ENCODE assay signal across 1 cellular context in genomic region chr2:168246483-168247340, GRCh38.
TF ChIP-seq lines count a peak whose summit lies in the region.

No MANE protein-coding gene starts in this region.

TF ChIP-seq in HepG2, 621 proteins besides CTCF, POLR2A, EP300 and RAD21 (continued from another document):
- TF ChIP-seq, protein P1, sequence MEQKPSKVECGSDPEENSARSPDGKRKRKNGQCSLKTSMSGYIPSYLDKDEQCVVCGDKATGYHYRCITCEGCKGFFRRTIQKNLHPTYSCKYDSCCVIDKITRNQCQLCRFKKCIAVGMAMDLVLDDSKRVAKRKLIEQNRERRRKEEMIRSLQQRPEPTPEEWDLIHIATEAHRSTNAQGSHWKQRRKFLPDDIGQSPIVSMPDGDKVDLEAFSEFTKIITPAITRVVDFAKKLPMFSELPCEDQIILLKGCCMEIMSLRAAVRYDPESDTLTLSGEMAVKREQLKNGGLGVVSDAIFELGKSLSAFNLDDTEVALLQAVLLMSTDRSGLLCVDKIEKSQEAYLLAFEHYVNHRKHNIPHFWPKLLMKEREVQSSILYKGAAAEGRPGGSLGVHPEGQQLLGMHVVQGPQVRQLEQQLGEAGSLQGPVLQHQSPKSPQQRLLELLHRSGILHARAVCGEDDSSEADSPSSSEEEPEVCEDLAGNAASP (CRISPR knock-in tag; IDR thresholded peaks at IDR 0.05; ENCODE audit: borderline replicate concordance): 0 out of 2 replicates have a peak, but pooled peaks have one; percentile 31
- TF ChIP-seq CBX2 (IDR thresholded peaks at IDR 0.05; ENCODE audit: low read depth, low read length) (no peak), CBX2 (CRISPR knock-in tag; IDR thresholded peaks at IDR 0.05; ENCODE audit: low read depth) (no peak), ZNF33A (CRISPR knock-in tag; IDR thresholded peaks at IDR 0.05; ENCODE audit: borderline replicate concordance) (no peak), ZGPAT (CRISPR knock-in tag; IDR thresholded peaks at IDR 0.05) (peak; percentile 20; the same call in 1 of the 2 replicates), ZNF891 (CRISPR knock-in tag; IDR thresholded peaks at IDR 0.05) (peak; percentile 74; the same call in 1 of the 2 replicates), ZNF431 (CRISPR knock-in tag; IDR thresholded peaks at IDR 0.05; ENCODE audit: borderline replicate concordance, low read depth) (0 out of 2 replicates have a peak, but pooled peaks have one; percentile 37), MED1 (CRISPR knock-in tag; IDR thresholded peaks at IDR 0.05) (peak; percentile 41), RFXAP (CRISPR knock-in tag; IDR thresholded peaks at IDR 0.05; ENCODE audit: borderline replicate concordance) (0 out of 2 replicates have a peak, but pooled peaks have one; percentile 2), ETV6 (CRISPR knock-in tag; conservative IDR thresholded peaks at IDR 0.05) (peak; percentile 53; the same call in 1 of the 2 replicates), ZNF678 (CRISPR knock-in tag; IDR thresholded peaks at IDR 0.05) (no peak), NFYC (CRISPR knock-in tag; IDR thresholded peaks at IDR 0.05) (0 out of 2 replicates have a peak, but pooled peaks have one; percentile 30), SOX6 (IDR thresholded peaks at IDR 0.05) (no peak), SOX6 (CRISPR knock-in tag; IDR thresholded peaks at IDR 0.05) (peak; percentile 29; the same call in 1 of the 2 replicates), STAG1 (CRISPR knock-in tag; IDR thresholded peaks at IDR 0.05) (peak; percentile 40), BORCS8-MEF2B (CRISPR knock-in tag; IDR thresholded peaks at IDR 0.05) (peak; percentile 69; the same call in 1 of the 2 replicates), MIER3 (CRISPR knock-in tag; IDR thresholded peaks at IDR 0.05; ENCODE audit: borderline replicate concordance) (peak; percentile 45; the same call in 1 of the 2 replicates), ZNF451 (CRISPR knock-in tag; IDR thresholded peaks at IDR 0.05) (no peak), ZBTB25 (CRISPR knock-in tag; IDR thresholded peaks at IDR 0.05) (0 out of 2 replicates have a peak, but pooled peaks have one; percentile 27), TCF12 (IDR thresholded peaks at IDR 0.05) (no peak), TCF12 (CRISPR knock-in tag; IDR thresholded peaks at IDR 0.05) (0 out of 2 replicates have a peak, but pooled peaks have one; percentile 16), SIX1 (CRISPR knock-in tag; IDR thresholded peaks at IDR 0.05; ENCODE audit: borderline replicate concordance) (peak; percentile 17; the same call in 1 of the 2 replicates), ZNF773 (CRISPR knock-in tag; IDR thresholded peaks at IDR 0.05; ENCODE audit: borderline replicate concordance) (0 out of 2 replicates have a peak, but pooled peaks have one; percentile 36), ZNF687 (CRISPR knock-in tag; IDR thresholded peaks at IDR 0.05) (peak; percentile 93), HNRNPL (IDR thresholded peaks at IDR 0.05; ENCODE audit: low read depth, low read length) (peak; percentile 97)
- TF ChIP-seq, protein P2, sequence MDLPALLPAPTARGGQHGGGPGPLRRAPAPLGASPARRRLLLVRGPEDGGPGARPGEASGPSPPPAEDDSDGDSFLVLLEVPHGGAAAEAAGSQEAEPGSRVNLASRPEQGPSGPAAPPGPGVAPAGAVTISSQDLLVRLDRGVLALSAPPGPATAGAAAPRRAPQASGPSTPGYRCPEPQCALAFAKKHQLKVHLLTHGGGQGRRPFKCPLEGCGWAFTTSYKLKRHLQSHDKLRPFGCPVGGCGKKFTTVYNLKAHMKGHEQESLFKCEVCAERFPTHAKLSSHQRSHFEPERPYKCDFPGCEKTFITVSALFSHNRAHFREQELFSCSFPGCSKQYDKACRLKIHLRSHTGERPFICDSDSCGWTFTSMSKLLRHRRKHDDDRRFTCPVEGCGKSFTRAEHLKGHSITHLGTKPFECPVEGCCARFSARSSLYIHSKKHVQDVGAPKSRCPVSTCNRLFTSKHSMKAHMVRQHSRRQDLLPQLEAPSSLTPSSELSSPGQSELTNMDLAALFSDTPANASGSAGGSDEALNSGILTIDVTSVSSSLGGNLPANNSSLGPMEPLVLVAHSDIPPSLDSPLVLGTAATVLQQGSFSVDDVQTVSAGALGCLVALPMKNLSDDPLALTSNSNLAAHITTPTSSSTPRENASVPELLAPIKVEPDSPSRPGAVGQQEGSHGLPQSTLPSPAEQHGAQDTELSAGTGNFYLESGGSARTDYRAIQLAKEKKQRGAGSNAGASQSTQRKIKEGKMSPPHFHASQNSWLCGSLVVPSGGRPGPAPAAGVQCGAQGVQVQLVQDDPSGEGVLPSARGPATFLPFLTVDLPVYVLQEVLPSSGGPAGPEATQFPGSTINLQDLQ (CRISPR knock-in tag; IDR thresholded peaks at IDR 0.05): peak; percentile 81; the same call in 1 of the 2 replicates
